8 cellular contexts compared by ENCODE assay signal in genomic region chr7:322111-322671, GRCh38. TPM values are rescaled to one million over a fixed set of nuclear protein-coding genes. Genes with fewer than 3 reads are reported as not detected.
DNase-seq lines count a peak whose midpoint lies in the region; ATAC-seq and TF ChIP-seq lines count a peak whose summit lies in the region.

No MANE protein-coding gene starts in this region.

- H3K27ac ChIP-seq in dorsolateral prefrontal cortex: no peak overlapping the region

- TF ChIP-seq CTCF in GM13977 (IDR thresholded peaks at IDR 0.05; ENCODE audit: extremely low read depth, insufficient read depth, missing control alignments) (peak; percentile 95), dorsolateral prefrontal cortex (IDR thresholded peaks at IDR 0.05 in 54 of 56, conservative IDR thresholded peaks at IDR 0.05 in 2 of 56; ENCODE audit: low read depth in 1 of 56, partially characterized antibody in 56 of 56) (peak; percentile 67 to 100 (median 96))

- intact Hi-C loops in dorsolateral prefrontal cortex (cut with DNase I): loop anchor here (1.0 to 10.0 kb wide), 5 partner anchors 315 to 633 kb away; partner anchors contain the start of gene ADAP1 (in 1 of the 2)

- DNase-seq in AG08395 (ENCODE audit: low spot score) (peak; percentile 89), GM13977 (ENCODE audit: low spot score) (peak; percentile 93), NCI-H1048 (lab: John Stamatoyannopoulos, UW) (peak; percentile 24), dorsolateral prefrontal cortex (peak in 8 of 10 donors; percentile 57 to 87 (median 70)), midbrain (lab: John Stamatoyannopoulos, UW) (peak; percentile 44)
- DNase-seq in activated CD4-positive, alpha-beta T cell treated with anti-CD3 and anti-CD28 coated beads, Interleukin-2, amount 50 U/mL, for 4 hours: peak; percentile 80 to 83
- peak; percentile 71 to 73 for DNase-seq in stimulated activated CD8-positive, alpha-beta memory T cell treated with anti-CD3 and anti-CD28 coated beads, Interleukin-15, amount 100 ng/mL, for 48 hours (ENCODE audit: low read depth in 2 of 2)

- H3K27me3 ChIP-seq in dorsolateral prefrontal cortex: peaks cover 0 to 29% (median 0%) of the 10 kb centered on the region in 45 donors

- in situ Hi-C loops in GM13977 (cut with MboI; ENCODE audit: low pct_unique_long_range_greater_than_20kb, low sequenced_read_pairs, unreplicated experiment): no loop called here

- H3K4me3 ChIP-seq in dorsolateral prefrontal cortex: peak overlapping the region in 22 of 59 donors; percentile 2 to 48 (median 29)

- ATAC-seq in GM21717 (IDR thresholded peaks at IDR 0.05; ENCODE audit: unreplicated experiment): no peak

RNA-seq across cellular contexts. Expression of gene FOXL3, which starts 32.2 kb away (rescaled TPM):
- total RNA-seq in dorsolateral prefrontal cortex: 1 to 10 TPM in 2 of 120 experiments, under 1 TPM in 2, not detected in 116; 0.71 to 1.1 (median 0.97) TPM

Comparison
In these comparisons a context has a peak if more than half of its experiments do, and no peak if none do; other contexts are left out.
1. DNase-seq: peak in every context shown above with its lines; median percentile 93 in GM13977; 89 in AG08395; 82 in activated CD4-positive, alpha-beta T cell treated with anti-CD3 and anti-CD28 coated beads, Interleukin-2, amount 50 U/mL, for 4 hours; 72 in stimulated activated CD8-positive, alpha-beta memory T cell treated with anti-CD3 and anti-CD28 coated beads, Interleukin-15, amount 100 ng/mL, for 48 hours; 70 in dorsolateral prefrontal cortex; 44 in midbrain; 24 in NCI-H1048.